ENCODE assay signal across 21 cellular contexts in genomic region chr18:58845913-58846312, GRCh38.
"Had no signal": no experiment of that assay in that cellular context is flagged by ENCODE, and none has a peak within 500 bp of the region (broad histone marks: within the 10 kb centered on the region; RNA-seq: fewer than 3 reads in every experiment).

No MANE protein-coding gene starts in this region.

- H3K9me3 ChIP-seq: esophagus muscularis mucosa, neutrophil, SK-N-SH, stomach, testis, upper lobe of right lung had no signal

- H3K4me1 Mint-ChIP-seq: activated CD4-positive, alpha-beta memory T cell treated with anti-CD3 and anti-CD28 coated beads, Interleukin-2, amount 10 ng/mL, durations not matched to agents 7 days and 5 days had no signal

- H3K9ac ChIP-seq: parathyroid adenoma, SK-N-SH had no signal

- H3K4me3 ChIP-seq: dorsolateral prefrontal cortex, esophagus muscularis mucosa, lung, smooth muscle cell, stomach, testis, upper lobe of right lung had no signal

- ATAC-seq: activated naive CD4-positive, alpha-beta T cell treated with anti-CD3 and anti-CD28 coated beads, Interleukin-2, amount 50 U/mL, for 72 hours; activated T-cell treated with anti-CD3 and anti-CD28 coated beads, Interleukin-2, amount 50 U/mL, for 4 hours; right cardiac atrium; upper lobe of right lung had no signal

- H3K27ac Mint-ChIP-seq: activated CD4-positive, alpha-beta memory T cell treated with anti-CD3 and anti-CD28 coated beads, Interleukin-2, amount 10 ng/mL, durations not matched to agents 7 days and 5 days; activated naive CD4-positive, alpha-beta T cell treated with anti-CD3 and anti-CD28 coated beads, Interleukin-2, amount 50 U/mL, for 72 hours; immature natural killer cell had no signal

- H3K4me1 ChIP-seq: stomach, upper lobe of right lung had no signal

- H3K9me3 Mint-ChIP-seq: activated CD4-positive, alpha-beta memory T cell treated with anti-CD3 and anti-CD28 coated beads, Interleukin-2, amount 10 ng/mL, durations not matched to agents 7 days and 5 days; activated naive CD4-positive, alpha-beta T cell treated with anti-CD3 and anti-CD28 coated beads, Interleukin-2, amount 50 U/mL, for 72 hours; activated T-cell treated with anti-CD3 and anti-CD28 coated beads, Interleukin-2, amount 50 U/mL, for 4 hours had no signal

- DNase-seq: activated CD4-positive, alpha-beta memory T cell treated with anti-CD3 and anti-CD28 coated beads, Interleukin-2, amount 10 ng/mL, durations not matched to agents 7 days and 5 days; activated CD4-positive, alpha-beta T cell treated with anti-CD3 and anti-CD28 coated beads for 4 hours; activated effector memory CD4-positive, alpha-beta T cell treated with Interleukin-2 at 50 U/mL for 16 hours; activated T-cell treated with anti-CD3 and anti-CD28 coated beads, Interleukin-2, amount 50 U/mL, for 4 hours; dorsolateral prefrontal cortex; glutamatergic neuron; immature natural killer cell; midbrain; right cardiac atrium; SK-N-SH; stomach; T-helper 1 cell; testis; upper lobe of right lung had no signal

- H3K4me3 Mint-ChIP-seq: activated CD4-positive, alpha-beta memory T cell treated with anti-CD3 and anti-CD28 coated beads, Interleukin-2, amount 10 ng/mL, durations not matched to agents 7 days and 5 days; activated T-cell treated with anti-CD3 and anti-CD28 coated beads, Interleukin-2, amount 50 U/mL, for 4 hours; immature natural killer cell had no signal

- H3K27me3 ChIP-seq: dorsolateral prefrontal cortex, testis had no signal

- H3K27ac ChIP-seq: esophagus muscularis mucosa, neutrophil, parathyroid adenoma, stomach, upper lobe of right lung, VCaP had no signal

- H3K36me3 ChIP-seq: esophagus muscularis mucosa, neutrophil, stomach, upper lobe of right lung had no signal
